ENCODE assay signal across 22 cellular contexts in genomic region chr5:1460054-1460682, GRCh38. TPM values are rescaled to one million over a fixed set of nuclear protein-coding genes. Genes with fewer than 3 reads are reported as not detected.
A peak's percentile ranks its signal among the peaks of the same experiment; 100 is the strongest.
DNase-seq lines count a peak whose midpoint lies in the region; ATAC-seq and TF ChIP-seq lines count a peak whose summit lies in the region.
"Had no signal": no experiment of that assay in that cellular context is flagged by ENCODE, and none has a peak within 500 bp of the region (broad histone marks: within the 10 kb centered on the region; RNA-seq: fewer than 3 reads in every experiment).

No MANE protein-coding gene starts in this region.

- H2BK15ac ChIP-seq in neuronal stem cell (ENCODE audit: low read length): no peak overlapping the region
- H2BK15ac ChIP-seq in mesenchymal stem cell (ENCODE audit: low read depth, poor library complexity, severe bottlenecking): no peak overlapping the region

- no peak overlapping the region for H3K4ac ChIP-seq in neuronal stem cell (ENCODE audit: low read length)
- H3K4ac ChIP-seq in mesenchymal stem cell (ENCODE audit: low read depth in 1 of 2, low read length in 2 of 2): no peak overlapping the region

- H3K36me3 ChIP-seq in GM23338 (ENCODE audit: insufficient read depth): peaks cover 47% of the 10 kb centered on the region
- peaks cover 32% of the 10 kb centered on the region for H3K36me3 ChIP-seq in RWPE2 (ENCODE audit: low read depth)
- peaks cover 41 to 68% of the 10 kb centered on the region in 2 donors for H3K36me3 ChIP-seq in neuronal stem cell (replicated peaks in 1 of 2; ENCODE audit: control insufficient read depth in 2 of 2, insufficient read depth in 2 of 2, low read length in 2 of 2)
- H3K36me3 ChIP-seq in mesenchymal stem cell (ENCODE audit: control insufficient read depth in 1 of 2, insufficient read depth in 2 of 2, low read depth in 1 of 2, low read length in 2 of 2): peaks cover 52 to 65% of the 10 kb centered on the region in 2 experiments

- H2BK120ac ChIP-seq in neuronal stem cell (ENCODE audit: low read depth, low read length) (no peak overlapping the region), mesenchymal stem cell (ENCODE audit: low read depth, low read length) (no peak overlapping the region)

- H3K4me1 Mint-ChIP-seq in GM23338: no peaks in the 10 kb centered on the region; the same call in 2 of the 3 replicates
- H3K4me1 Mint-ChIP-seq: activated B cell treated with CpG ODN at 0.5 μM for 24 hours had no signal

- no peaks in the 10 kb centered on the region for H3K9me2 ChIP-seq in GM23338 (ENCODE audit: insufficient read depth)

- H3K27ac ChIP-seq in GM23338 (ENCODE audit: low read depth): no peak overlapping the region
- no peak overlapping the region for H3K27ac ChIP-seq in RWPE2 (ENCODE audit: poor library complexity, severe bottlenecking)
- H3K27ac ChIP-seq in neuronal stem cell (replicated peaks; ENCODE audit: low read length): no peak overlapping the region
- no peak overlapping the region for H3K27ac ChIP-seq in mesenchymal stem cell (ENCODE audit: low read length, poor library complexity, severe bottlenecking)
- H3K27ac ChIP-seq: adrenal gland, left ventricle myocardium inferior, pancreas had no signal

- H4K8ac ChIP-seq in neuronal stem cell (ENCODE audit: low read depth, low read length): no peak overlapping the region
- H4K8ac ChIP-seq in mesenchymal stem cell (ENCODE audit: low read length): no peak overlapping the region

- H3K9me3 ChIP-seq in RWPE2 (ENCODE audit: severe bottlenecking) (peaks cover 23% of the 10 kb centered on the region), neuronal stem cell (replicated peaks in 1 of 2; ENCODE audit: control insufficient read depth in 2 of 2, insufficient read depth in 1 of 2, low read depth in 1 of 2, low read length in 2 of 2) (peaks cover 18 to 30% of the 10 kb centered on the region in 2 donors), mesenchymal stem cell (ENCODE audit: control insufficient read depth, low read length) (peaks cover 25% of the 10 kb centered on the region)
- H3K9me3 ChIP-seq: pancreas had no signal

- H3K4me3 ChIP-seq in GM23338 (no peak overlapping the region), RWPE2 (ENCODE audit: severe bottlenecking) (no peak overlapping the region), neuronal stem cell (ENCODE audit: low read length in 2 of 2) (no peak overlapping the region), mesenchymal stem cell (ENCODE audit: insufficient read depth in 1 of 2, low read depth in 1 of 2, low read length in 2 of 2) (peak overlapping the region in 1 of 2 experiments; percentile 14)
- H3K4me3 ChIP-seq: adrenal gland, left ventricle myocardium inferior, pancreas had no signal

- H3K4me1 ChIP-seq in GM23338 (ENCODE audit: insufficient read depth) (no peaks in the 10 kb centered on the region), RWPE2 (ENCODE audit: insufficient read depth, poor library complexity, severe bottlenecking) (no peaks in the 10 kb centered on the region), neuronal stem cell (ENCODE audit: control insufficient read depth in 2 of 2, insufficient read depth in 1 of 2, low read depth in 1 of 2, low read length in 2 of 2) (peaks cover 0 to 5% of the 10 kb centered on the region in 2 donors), mesenchymal stem cell (ENCODE audit: control insufficient read depth, insufficient read depth, low read depth, low read length) (no peaks in the 10 kb centered on the region)
- H3K4me1 ChIP-seq: adrenal gland, left ventricle myocardium inferior, pancreas had no signal

- no peaks in the 10 kb centered on the region for H3K79me2 ChIP-seq in GM23338 (replicated peaks; ENCODE audit: insufficient read depth)

- H3K18ac ChIP-seq in neuronal stem cell (ENCODE audit: low read length): no peak overlapping the region
- no peak overlapping the region for H3K18ac ChIP-seq in mesenchymal stem cell (ENCODE audit: low read depth in 1 of 2, low read length in 2 of 2)

- H4K91ac ChIP-seq in neuronal stem cell (ENCODE audit: low read depth, low read length, poor library complexity) (no peak overlapping the region), mesenchymal stem cell (ENCODE audit: low read length) (no peak overlapping the region)

- H2BK12ac ChIP-seq in neuronal stem cell (ENCODE audit: low read length) (no peak overlapping the region), mesenchymal stem cell (ENCODE audit: low read length in 2 of 2) (no peak overlapping the region)

- peaks cover 5% of the 10 kb centered on the region for H3K79me1 ChIP-seq in neuronal stem cell (ENCODE audit: low read depth, low read length)
- H3K79me1 ChIP-seq in mesenchymal stem cell (replicated peaks; ENCODE audit: low read length, poor library complexity, severe bottlenecking): no peaks in the 10 kb centered on the region

- no peak overlapping the region for H3K14ac ChIP-seq in neuronal stem cell (ENCODE audit: low read length)
- H3K14ac ChIP-seq in mesenchymal stem cell (ENCODE audit: low read length in 2 of 2): no peak overlapping the region

- H3K36me3 Mint-ChIP-seq in GM23338 (ENCODE audit: low read depth): peaks cover 86% of the 10 kb centered on the region

- no CpG with 5 or more reads among the region's 16 CpGs for WGBS in neuronal stem cell (ENCODE audit: extremely low coverage in 2 of 2, insufficient read length in 2 of 2, insufficient replicate concordance in 1 of 2), 2 donors
- 94% methylated on average over 16 of the region's 16 CpGs for WGBS in mesenchymal stem cell

- DNase-seq in COR-L47 (lab: John Stamatoyannopoulos, UW): peak; percentile 55
- no peak for DNase-seq in GM23338 (ENCODE audit: low spot score)
- no peak for DNase-seq in RWPE2 (ENCODE audit: low spot score)
- no peak for DNase-seq in neuronal stem cell (ENCODE audit: low spot score)
- no peak for DNase-seq in activated effector memory CD4-positive, alpha-beta T cell treated with anti-CD3 and anti-CD28 coated beads, Interleukin-2, amount 50 U/mL, for 16 hours
- no peak for DNase-seq in T-helper 2 cell
- DNase-seq in mesenchymal stem cell: no peak
- no peak for DNase-seq in stimulated activated CD4-positive, alpha-beta T cell treated with anti-CD3 and anti-CD28 coated beads, Interleukin-4, amount 100 ng/mL, for 24 hours
- DNase-seq: activated B cell treated with CpG ODN at 0.5 μM for 24 hours; adrenal gland; Calu3; left ventricle myocardium inferior; NCI-H1436; NCI-H446; pancreas; small intestine; stimulated activated CD4-positive, alpha-beta T cell treated with anti-CD3 and anti-CD28 coated beads, Interleukin-4, amount 100 ng/mL, for 1 hour; substantia nigra had no signal

- H3F3A ChIP-seq in GM23338 (replicated peaks; ENCODE audit: low read depth): peaks cover 52% of the 10 kb centered on the region

- H4K20me1 ChIP-seq in GM23338 (replicated peaks; ENCODE audit: insufficient read depth): peaks cover 3% of the 10 kb centered on the region; the same call in 1 of the 2 replicates

- H3K4me3 Mint-ChIP-seq in GM23338: no peak overlapping the region
- H3K4me3 Mint-ChIP-seq: activated B cell treated with CpG ODN at 0.5 μM for 24 hours had no signal

- peaks cover 11% of the 10 kb centered on the region for H3K27me3 Mint-ChIP-seq in GM23338 (ENCODE audit: insufficient read depth, low read depth, poor library complexity)
- H3K27me3 Mint-ChIP-seq: activated B cell treated with CpG ODN at 0.5 μM for 24 hours had no signal

- H3K23ac ChIP-seq in neuronal stem cell (ENCODE audit: low read depth, low read length, poor library complexity) (peak overlapping the region; percentile 70), mesenchymal stem cell (ENCODE audit: low read length in 2 of 2) (no peak overlapping the region)

- TF ChIP-seq CTCF in GM23338 (conservative IDR thresholded peaks at IDR 0.05; ENCODE audit: low read depth in 2 of 2) (no peak), RWPE2 (IDR thresholded peaks at IDR 0.05; ENCODE audit: poor library complexity, severe bottlenecking) (no peak)

- no peak overlapping the region for H3K4me2 ChIP-seq in GM23338
- no peak overlapping the region for H3K4me2 ChIP-seq in neuronal stem cell (ENCODE audit: insufficient read depth, low read length, poor library complexity, severe bottlenecking)
- H3K4me2 ChIP-seq in mesenchymal stem cell (ENCODE audit: low read length, poor library complexity, severe bottlenecking): no peak overlapping the region

- H3K9me3 Mint-ChIP-seq in GM23338: peaks cover 49% of the 10 kb centered on the region

- H3K27me3 ChIP-seq in GM23338 (ENCODE audit: insufficient read depth) (no peaks in the 10 kb centered on the region), RWPE2 (ENCODE audit: insufficient read depth, poor library complexity, severe bottlenecking) (no peaks in the 10 kb centered on the region), neuronal stem cell (ENCODE audit: control insufficient read depth in 3 of 3, insufficient read depth in 3 of 3, low read depth in 1 of 3, low read length in 3 of 3) (no peaks in the 10 kb centered on the region), mesenchymal stem cell (ENCODE audit: control insufficient read depth in 1 of 2, insufficient read depth in 1 of 2, low read length in 2 of 2) (no peaks in the 10 kb centered on the region)
- H3K27me3 ChIP-seq: adrenal gland had no signal

- H2BK5ac ChIP-seq in neuronal stem cell (ENCODE audit: low read length): no peak overlapping the region
- H2BK5ac ChIP-seq in mesenchymal stem cell (ENCODE audit: low read depth, low read length, poor library complexity, severe bottlenecking): no peak overlapping the region

- H2AK5ac ChIP-seq in neuronal stem cell (ENCODE audit: low read depth, low read length) (no peak overlapping the region), mesenchymal stem cell (ENCODE audit: low read length, severe bottlenecking) (no peak overlapping the region)

- H3K9ac ChIP-seq in neuronal stem cell (ENCODE audit: low read depth, low read length, poor library complexity): no peak overlapping the region
- H3K9ac ChIP-seq in mesenchymal stem cell (ENCODE audit: low read length): no peak overlapping the region

- ATAC-seq in GM23338 (peak; percentile 45), RWPE2 (ENCODE audit: low read depth) (peak; percentile 40)
- ATAC-seq: pancreas had no signal

- H2AFZ ChIP-seq in GM23338 (no peak overlapping the region), neuronal stem cell (ENCODE audit: low read length) (no peak overlapping the region), mesenchymal stem cell (ENCODE audit: low read depth, low read length) (no peak overlapping the region)

- peak overlapping the region; percentile 67; the same call in 1 of the 2 replicates for H3K27ac Mint-ChIP-seq in GM23338
- H3K27ac Mint-ChIP-seq: activated B cell treated with CpG ODN at 0.5 μM for 24 hours had no signal

TF ChIP-seq in GM23338, 12 proteins besides CTCF, POLR2A, EP300 and RAD21 (continues in another document):
- TF ChIP-seq NANOG (IDR thresholded peaks at IDR 0.05; ENCODE audit: borderline replicate concordance) (no peak), ZNF331 (CRISPR knock-in tag; IDR thresholded peaks at IDR 0.05; ENCODE audit: low read depth) (no peak), CREB1 (CRISPR knock-in tag; IDR thresholded peaks at IDR 0.05; ENCODE audit: low read depth) (no peak), JUNB (IDR thresholded peaks at IDR 0.05; ENCODE audit: unreplicated experiment) (no peak)

RNA-seq across cellular contexts. Expression of gene SLC6A3, which starts 14.9 kb away (rescaled TPM):
- total RNA-seq in GM23338 (2014; rRNA removed; shearing (Covaris generic)): 0.85 and 1.0 TPM in 2 replicates
- 0.31 and 0.76 TPM in 2 replicates for polyA plus RNA-seq in GM23338 (2016; fragmentation: Nextera tagmentation; extraction: Ambion mirVana)
- 0.26 TPM for polyA plus RNA-seq in neuronal stem cell (2013, experiment 1 of 2)
- 0.15 TPM for polyA plus RNA-seq in neuronal stem cell (2013, experiment 2 of 2)
- polyA plus RNA-seq in mesenchymal stem cell (2013, experiment 1 of 2): not detected
- polyA plus RNA-seq in mesenchymal stem cell (2013, experiment 2 of 2): not detected
- total RNA-seq: adrenal gland; bronchial epithelial cell; Calu3; dermis microvascular lymphatic vessel endothelial cell; HT1080; left ventricle myocardium inferior; pancreas; T-helper 1 cell treated with Interleukin-12 subunit alpha and Interleukin-12 subunit beta and Interleukin-4 antibody, amounts not matched to agents 30 ng/mL and 1 ng/mL, for 36 hours had no signal
- polyA plus RNA-seq: pancreas had no signal
